Comparison of ENCODE assay signal across 7 cellular contexts in the genomic region with DNA sequence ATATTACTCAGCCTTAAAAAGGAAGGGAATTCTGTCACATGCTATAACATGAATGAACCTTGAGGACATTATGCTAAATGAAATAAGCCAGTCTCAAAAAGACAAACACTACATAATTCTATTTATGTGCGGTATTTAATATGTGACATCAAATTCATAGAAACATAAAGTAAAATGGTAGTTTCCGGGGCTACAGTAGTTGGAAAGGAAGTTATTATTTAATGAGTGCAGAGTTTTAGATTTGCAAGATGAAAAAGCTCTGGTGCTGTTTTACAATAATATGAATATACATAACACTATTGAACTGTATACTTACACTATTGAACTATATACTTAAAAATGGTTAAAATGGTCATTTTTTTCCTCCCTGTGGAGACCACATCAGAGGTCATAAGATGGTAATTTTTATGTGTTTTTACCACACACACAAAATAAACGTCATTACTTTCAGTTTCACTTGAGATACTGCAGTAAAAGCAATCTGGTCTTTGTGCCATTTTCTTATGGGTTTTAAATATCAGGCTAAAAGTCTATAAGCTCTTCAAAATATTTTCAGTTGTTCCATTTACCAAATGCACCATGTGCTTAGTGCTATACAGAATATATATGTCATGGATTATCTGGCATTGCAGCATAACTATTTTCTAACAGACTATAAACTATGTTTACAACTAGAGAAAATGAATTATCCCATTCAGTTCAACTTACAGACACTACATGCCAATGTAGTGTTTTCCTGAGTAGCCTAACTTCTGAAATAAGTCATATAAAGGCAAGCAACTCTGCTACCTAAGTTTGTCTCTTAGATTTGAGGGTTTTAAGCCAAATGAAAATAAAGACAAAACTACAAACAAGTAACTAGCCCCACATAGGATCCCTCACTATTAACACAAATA.
DNase-seq lines count a peak whose midpoint lies in the region; ATAC-seq and TF ChIP-seq lines count a peak whose summit lies in the region.

No MANE protein-coding gene starts in this region.

- peaks cover 17% of the 10 kb centered on the region for H3K4me1 Mint-ChIP-seq in stimulated activated effector memory CD8-positive, alpha-beta T cell treated with anti-CD3 and anti-CD28 coated beads, Interleukin-12 subunit alpha, Interleukin-12 subunit beta, amount 100 ng/mL, for 72 hours
- H3K4me1 Mint-ChIP-seq in GM23338: no peaks in the 10 kb centered on the region

- H3K4me2 ChIP-seq in GM23338: no peak overlapping the region

- no peaks in the 10 kb centered on the region for H3K9me3 ChIP-seq in BE2C

- H3K79me2 ChIP-seq in GM23338 (replicated peaks; ENCODE audit: insufficient read depth): no peaks in the 10 kb centered on the region

- peaks cover 21% of the 10 kb centered on the region for H3K36me3 Mint-ChIP-seq in stimulated activated effector memory CD8-positive, alpha-beta T cell treated with anti-CD3 and anti-CD28 coated beads, Interleukin-12 subunit alpha, Interleukin-12 subunit beta, amount 100 ng/mL, for 72 hours
- H3K36me3 Mint-ChIP-seq in GM23338 (ENCODE audit: low read depth): no peaks in the 10 kb centered on the region

- H3K4me3 ChIP-seq in BE2C (ENCODE audit: low read depth, low read length): no peak overlapping the region
- H3K4me3 ChIP-seq in GM23338: no peak overlapping the region

- no peak overlapping the region for H2AFZ ChIP-seq in GM23338

- H3K27me3 ChIP-seq in BE2C (no peaks in the 10 kb centered on the region), GM23338 (ENCODE audit: insufficient read depth) (no peaks in the 10 kb centered on the region)

- peak overlapping the region; percentile 19 for H3K4me3 Mint-ChIP-seq in stimulated activated effector memory CD8-positive, alpha-beta T cell treated with anti-CD3 and anti-CD28 coated beads, Interleukin-12 subunit alpha, Interleukin-12 subunit beta, amount 100 ng/mL, for 72 hours
- H3K4me3 Mint-ChIP-seq in GM23338: no peak overlapping the region

- H3K9me3 Mint-ChIP-seq in stimulated activated effector memory CD8-positive, alpha-beta T cell treated with anti-CD3 and anti-CD28 coated beads, Interleukin-12 subunit alpha, Interleukin-12 subunit beta, amount 100 ng/mL, for 72 hours: no peaks in the 10 kb centered on the region
- no peaks in the 10 kb centered on the region for H3K9me3 Mint-ChIP-seq in GM23338

- H3K4me1 ChIP-seq in BE2C (no peaks in the 10 kb centered on the region), GM23338 (ENCODE audit: insufficient read depth) (no peaks in the 10 kb centered on the region)

- no peaks in the 10 kb centered on the region for H3K27me3 Mint-ChIP-seq in GM23338 (ENCODE audit: insufficient read depth, low read depth, poor library complexity)

- H3K27ac Mint-ChIP-seq in stimulated activated effector memory CD8-positive, alpha-beta T cell treated with anti-CD3 and anti-CD28 coated beads, Interleukin-12 subunit alpha, Interleukin-12 subunit beta, amount 100 ng/mL, for 72 hours: peak overlapping the region; percentile 54
- no peak overlapping the region; the same call in 1 of the 2 replicates for H3K27ac Mint-ChIP-seq in GM23338

- H4K20me1 ChIP-seq in GM23338 (replicated peaks; ENCODE audit: insufficient read depth): no peaks in the 10 kb centered on the region

- peak; percentile 63 for ATAC-seq in GM19351 (IDR thresholded peaks at IDR 0.05; ENCODE audit: unreplicated experiment)
- ATAC-seq in stimulated activated effector memory CD8-positive, alpha-beta T cell treated with anti-CD3 and anti-CD28 coated beads, Interleukin-12 subunit alpha, Interleukin-12 subunit beta, amount 100 ng/mL, for 72 hours: peak; percentile 86
- ATAC-seq in GM23338: no peak

- no peak overlapping the region for H3K27ac ChIP-seq in GM23338 (ENCODE audit: low read depth)

- TF ChIP-seq CTCF in BE2C (IDR thresholded peaks at IDR 0.05; ENCODE audit: low read depth, low read length): no peak
- no peak for TF ChIP-seq CTCF in GM23338 (conservative IDR thresholded peaks at IDR 0.05; ENCODE audit: low read depth in 2 of 2)

- DNase-seq in RPMI7951 (ENCODE audit: low read depth): peak; percentile 47
- DNase-seq in fibroblast of gingiva (ENCODE audit: low read depth): peak; percentile 33
- no peak for DNase-seq in stimulated activated effector memory CD8-positive, alpha-beta T cell treated with anti-CD3 and anti-CD28 coated beads, Interleukin-12 subunit alpha, Interleukin-12 subunit beta, amount 100 ng/mL, for 72 hours (ENCODE audit: low spot score in 2 of 2)
- no peak for DNase-seq in BE2C
- DNase-seq in GM23338 (ENCODE audit: low spot score): no peak
- no peak for DNase-seq in T1000 (lab: John Stamatoyannopoulos, UW)

- no peaks in the 10 kb centered on the region for H3K9me2 ChIP-seq in GM23338 (ENCODE audit: insufficient read depth)

- H3K36me3 ChIP-seq in BE2C: peaks cover 6% of the 10 kb centered on the region; the same call in 1 of the 2 replicates
- H3K36me3 ChIP-seq in GM23338 (ENCODE audit: insufficient read depth): no peaks in the 10 kb centered on the region

- no peaks in the 10 kb centered on the region for H3F3A ChIP-seq in GM23338 (replicated peaks; ENCODE audit: low read depth)

TF ChIP-seq in GM23338, 12 proteins besides CTCF, POLR2A, EP300 and RAD21 (continues in another document):
- TF ChIP-seq EZH2 (IDR thresholded peaks at IDR 0.05; ENCODE audit: low read depth, unreplicated experiment) (no peak), ZNF462 (CRISPR knock-in tag; IDR thresholded peaks at IDR 0.05) (no peak), ETS1 (IDR thresholded peaks at IDR 0.05) (no peak)

Comparison
In these comparisons a context has a peak if more than half of its experiments do, and no peak if none do; other contexts are left out.
1. DNase-seq: peak in RPMI7951 (single experiment) and fibroblast of gingiva (single experiment); none in stimulated activated effector memory CD8-positive, alpha-beta T cell treated with anti-CD3 and anti-CD28 coated beads, Interleukin-12 subunit alpha, Interleukin-12 subunit beta, amount 100 ng/mL, for 72 hours (0 of 2), BE2C (single experiment), GM23338 (single experiment) and T1000 (single experiment).